In the genomic region with DNA sequence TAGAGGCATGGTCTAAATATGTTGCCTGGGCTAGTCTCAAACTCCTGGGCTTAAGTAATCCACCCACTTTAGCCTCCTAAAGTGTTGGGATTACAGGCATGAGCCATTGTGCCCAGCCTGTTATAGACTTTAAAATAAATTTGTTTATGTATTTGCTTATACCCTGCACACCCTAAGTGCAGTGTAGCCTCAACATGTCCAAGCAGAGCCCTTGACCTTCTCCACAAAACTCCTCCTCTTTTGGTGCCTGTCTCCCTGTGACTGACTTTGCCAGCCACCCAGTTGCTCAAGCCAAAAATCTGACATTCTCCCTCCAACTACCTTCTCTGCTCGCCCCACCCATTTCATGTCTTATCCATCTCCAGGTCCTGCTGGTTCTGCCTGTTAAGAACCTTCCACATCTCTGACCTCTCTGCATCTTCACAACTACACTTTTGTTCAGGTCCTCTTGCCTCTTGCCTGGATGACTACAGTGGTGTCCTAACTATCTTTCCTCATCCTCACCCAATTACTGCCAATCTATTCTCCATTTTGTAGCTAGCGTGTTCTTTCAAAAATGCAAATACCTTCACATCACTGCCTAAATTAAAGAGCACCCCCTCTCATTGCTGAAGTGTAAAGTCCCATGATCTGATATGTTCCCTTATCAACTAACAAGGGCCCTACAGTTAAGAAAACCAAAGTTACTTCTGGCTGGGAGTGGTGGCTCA, we compare ENCODE assay signal across 1 cellular context.
TF ChIP-seq lines count a peak whose summit lies in the region.

No MANE protein-coding gene starts in this region.

TF ChIP-seq in K562, 482 proteins besides CTCF, POLR2A, EP300 and RAD21 (continued from another document and continues in another):
- TF ChIP-seq, protein P1, sequence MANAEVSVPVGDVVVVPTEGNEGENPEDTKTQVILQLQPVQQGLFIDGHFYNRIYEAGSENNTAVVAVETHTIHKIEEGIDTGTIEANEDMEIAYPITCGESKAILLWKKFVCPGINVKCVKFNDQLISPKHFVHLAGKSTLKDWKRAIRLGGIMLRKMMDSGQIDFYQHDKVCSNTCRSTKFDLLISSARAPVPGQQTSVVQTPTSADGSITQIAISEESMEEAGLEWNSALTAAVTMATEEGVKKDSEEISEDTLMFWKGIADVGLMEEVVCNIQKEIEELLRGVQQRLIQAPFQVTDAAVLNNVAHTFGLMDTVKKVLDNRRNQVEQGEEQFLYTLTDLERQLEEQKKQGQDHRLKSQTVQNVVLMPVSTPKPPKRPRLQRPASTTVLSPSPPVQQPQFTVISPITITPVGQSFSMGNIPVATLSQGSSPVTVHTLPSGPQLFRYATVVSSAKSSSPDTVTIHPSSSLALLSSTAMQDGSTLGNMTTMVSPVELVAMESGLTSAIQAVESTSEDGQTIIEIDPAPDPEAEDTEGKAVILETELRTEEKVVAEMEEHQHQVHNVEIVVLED (CRISPR knock-in tag; IDR thresholded peaks at IDR 0.05): no peak
- peak; percentile 82 to 90 for TF ChIP-seq KDM1A (IDR thresholded peaks at IDR 0.05)
- no peak for TF ChIP-seq EHMT2 (IDR thresholded peaks at IDR 0.05)
- TF ChIP-seq SAP30 (IDR thresholded peaks at IDR 0.05; ENCODE audit: borderline replicate concordance, insufficient read depth, low read depth, low read length, poor library complexity, severe bottlenecking): no peak
- no peak for TF ChIP-seq XRCC3 (IDR thresholded peaks at IDR 0.05)
- TF ChIP-seq, protein P2, sequence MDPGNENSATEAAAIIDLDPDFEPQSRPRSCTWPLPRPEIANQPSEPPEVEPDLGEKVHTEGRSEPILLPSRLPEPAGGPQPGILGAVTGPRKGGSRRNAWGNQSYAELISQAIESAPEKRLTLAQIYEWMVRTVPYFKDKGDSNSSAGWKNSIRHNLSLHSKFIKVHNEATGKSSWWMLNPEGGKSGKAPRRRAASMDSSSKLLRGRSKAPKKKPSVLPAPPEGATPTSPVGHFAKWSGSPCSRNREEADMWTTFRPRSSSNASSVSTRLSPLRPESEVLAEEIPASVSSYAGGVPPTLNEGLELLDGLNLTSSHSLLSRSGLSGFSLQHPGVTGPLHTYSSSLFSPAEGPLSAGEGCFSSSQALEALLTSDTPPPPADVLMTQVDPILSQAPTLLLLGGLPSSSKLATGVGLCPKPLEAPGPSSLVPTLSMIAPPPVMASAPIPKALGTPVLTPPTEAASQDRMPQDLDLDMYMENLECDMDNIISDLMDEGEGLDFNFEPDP (CRISPR knock-in tag; IDR thresholded peaks at IDR 0.05): no peak
- no peak for TF ChIP-seq ZFX (CRISPR knock-in tag; IDR thresholded peaks at IDR 0.05)
- TF ChIP-seq, protein P3, sequence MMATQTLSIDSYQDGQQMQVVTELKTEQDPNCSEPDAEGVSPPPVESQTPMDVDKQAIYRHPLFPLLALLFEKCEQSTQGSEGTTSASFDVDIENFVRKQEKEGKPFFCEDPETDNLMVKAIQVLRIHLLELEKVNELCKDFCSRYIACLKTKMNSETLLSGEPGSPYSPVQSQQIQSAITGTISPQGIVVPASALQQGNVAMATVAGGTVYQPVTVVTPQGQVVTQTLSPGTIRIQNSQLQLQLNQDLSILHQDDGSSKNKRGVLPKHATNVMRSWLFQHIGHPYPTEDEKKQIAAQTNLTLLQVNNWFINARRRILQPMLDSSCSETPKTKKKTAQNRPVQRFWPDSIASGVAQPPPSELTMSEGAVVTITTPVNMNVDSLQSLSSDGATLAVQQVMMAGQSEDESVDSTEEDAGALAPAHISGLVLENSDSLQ (IDR thresholded peaks at IDR 0.05): peak; percentile 64; the same call in 1 of the 2 replicates
- TF ChIP-seq, protein P4, sequence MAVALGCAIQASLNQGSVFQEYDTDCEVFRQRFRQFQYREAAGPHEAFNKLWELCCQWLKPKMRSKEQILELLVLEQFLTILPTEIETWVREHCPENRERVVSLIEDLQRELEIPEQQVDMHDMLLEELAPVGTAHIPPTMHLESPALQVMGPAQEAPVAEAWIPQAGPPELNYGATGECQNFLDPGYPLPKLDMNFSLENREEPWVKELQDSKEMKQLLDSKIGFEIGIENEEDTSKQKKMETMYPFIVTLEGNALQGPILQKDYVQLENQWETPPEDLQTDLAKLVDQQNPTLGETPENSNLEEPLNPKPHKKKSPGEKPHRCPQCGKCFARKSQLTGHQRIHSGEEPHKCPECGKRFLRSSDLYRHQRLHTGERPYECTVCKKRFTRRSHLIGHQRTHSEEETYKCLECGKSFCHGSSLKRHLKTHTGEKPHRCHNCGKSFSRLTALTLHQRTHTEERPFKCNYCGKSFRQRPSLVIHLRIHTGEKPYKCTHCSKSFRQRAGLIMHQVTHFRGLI (CRISPR knock-in tag; IDR thresholded peaks at IDR 0.05): no peak
- no peak for TF ChIP-seq SLC30A9 (CRISPR knock-in tag; IDR thresholded peaks at IDR 0.05)
- no peak for TF ChIP-seq ZNF79 (CRISPR knock-in tag; IDR thresholded peaks at IDR 0.05; ENCODE audit: low read depth)
- TF ChIP-seq, protein P5, sequence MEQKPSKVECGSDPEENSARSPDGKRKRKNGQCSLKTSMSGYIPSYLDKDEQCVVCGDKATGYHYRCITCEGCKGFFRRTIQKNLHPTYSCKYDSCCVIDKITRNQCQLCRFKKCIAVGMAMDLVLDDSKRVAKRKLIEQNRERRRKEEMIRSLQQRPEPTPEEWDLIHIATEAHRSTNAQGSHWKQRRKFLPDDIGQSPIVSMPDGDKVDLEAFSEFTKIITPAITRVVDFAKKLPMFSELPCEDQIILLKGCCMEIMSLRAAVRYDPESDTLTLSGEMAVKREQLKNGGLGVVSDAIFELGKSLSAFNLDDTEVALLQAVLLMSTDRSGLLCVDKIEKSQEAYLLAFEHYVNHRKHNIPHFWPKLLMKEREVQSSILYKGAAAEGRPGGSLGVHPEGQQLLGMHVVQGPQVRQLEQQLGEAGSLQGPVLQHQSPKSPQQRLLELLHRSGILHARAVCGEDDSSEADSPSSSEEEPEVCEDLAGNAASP (IDR thresholded peaks at IDR 0.05): no peak
- TF ChIP-seq RNF2 (IDR thresholded peaks at IDR 0.05): no peak
- peak in 1 of 2 experiments; percentile 43; a peak in 1 of 4 replicates for TF ChIP-seq HDAC1 (IDR thresholded peaks at IDR 0.05)
- no peak for TF ChIP-seq ZNF224 (CRISPR knock-in tag; IDR thresholded peaks at IDR 0.05)
- TF ChIP-seq SUPT5H (IDR thresholded peaks at IDR 0.05): no peak
- no peak for TF ChIP-seq COPS2 (conservative IDR thresholded peaks at IDR 0.05)
- TF ChIP-seq, protein P6, sequence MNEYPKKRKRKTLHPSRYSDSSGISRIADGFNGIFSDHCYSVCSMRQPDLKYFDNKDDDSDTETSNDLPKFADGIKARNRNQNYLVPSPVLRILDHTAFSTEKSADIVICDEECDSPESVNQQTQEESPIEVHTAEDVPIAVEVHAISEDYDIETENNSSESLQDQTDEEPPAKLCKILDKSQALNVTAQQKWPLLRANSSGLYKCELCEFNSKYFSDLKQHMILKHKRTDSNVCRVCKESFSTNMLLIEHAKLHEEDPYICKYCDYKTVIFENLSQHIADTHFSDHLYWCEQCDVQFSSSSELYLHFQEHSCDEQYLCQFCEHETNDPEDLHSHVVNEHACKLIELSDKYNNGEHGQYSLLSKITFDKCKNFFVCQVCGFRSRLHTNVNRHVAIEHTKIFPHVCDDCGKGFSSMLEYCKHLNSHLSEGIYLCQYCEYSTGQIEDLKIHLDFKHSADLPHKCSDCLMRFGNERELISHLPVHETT (CRISPR knock-in tag; conservative IDR thresholded peaks at IDR 0.05 in 1 of 2, IDR thresholded peaks at IDR 0.05 in 1 of 2): no peak
- TF ChIP-seq RBBP5 (IDR thresholded peaks at IDR 0.05; ENCODE audit: borderline replicate concordance, insufficient read depth, low read length, poor library complexity, severe bottlenecking): no peak
- no peak for TF ChIP-seq HNRNPH1 (optimal IDR thresholded peaks at IDR 0.05; ENCODE audit: low read depth, low read length)
- no peak for TF ChIP-seq SIN3A (IDR thresholded peaks at IDR 0.05; ENCODE audit: borderline replicate concordance in 2 of 2, control insufficient read depth in 1 of 2, low read depth in 2 of 2, low read length in 2 of 2)
- TF ChIP-seq, protein P7, sequence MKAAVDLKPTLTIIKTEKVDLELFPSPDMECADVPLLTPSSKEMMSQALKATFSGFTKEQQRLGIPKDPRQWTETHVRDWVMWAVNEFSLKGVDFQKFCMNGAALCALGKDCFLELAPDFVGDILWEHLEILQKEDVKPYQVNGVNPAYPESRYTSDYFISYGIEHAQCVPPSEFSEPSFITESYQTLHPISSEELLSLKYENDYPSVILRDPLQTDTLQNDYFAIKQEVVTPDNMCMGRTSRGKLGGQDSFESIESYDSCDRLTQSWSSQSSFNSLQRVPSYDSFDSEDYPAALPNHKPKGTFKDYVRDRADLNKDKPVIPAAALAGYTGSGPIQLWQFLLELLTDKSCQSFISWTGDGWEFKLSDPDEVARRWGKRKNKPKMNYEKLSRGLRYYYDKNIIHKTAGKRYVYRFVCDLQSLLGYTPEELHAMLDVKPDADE (conservative IDR thresholded peaks at IDR 0.05; ENCODE audit: control insufficient read depth, low read depth, low read length): no peak
- TF ChIP-seq SP1 (CRISPR knock-in tag; IDR thresholded peaks at IDR 0.05): peak; percentile 47; the same call in 1 of the 2 replicates
- TF ChIP-seq, protein P8, sequence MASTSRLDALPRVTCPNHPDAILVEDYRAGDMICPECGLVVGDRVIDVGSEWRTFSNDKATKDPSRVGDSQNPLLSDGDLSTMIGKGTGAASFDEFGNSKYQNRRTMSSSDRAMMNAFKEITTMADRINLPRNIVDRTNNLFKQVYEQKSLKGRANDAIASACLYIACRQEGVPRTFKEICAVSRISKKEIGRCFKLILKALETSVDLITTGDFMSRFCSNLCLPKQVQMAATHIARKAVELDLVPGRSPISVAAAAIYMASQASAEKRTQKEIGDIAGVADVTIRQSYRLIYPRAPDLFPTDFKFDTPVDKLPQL (IDR thresholded peaks at IDR 0.05; ENCODE audit: extremely low read depth, insufficient read length): no peak
- peak; percentile 58 for TF ChIP-seq LEF1 (IDR thresholded peaks at IDR 0.05)
- TF ChIP-seq IRF2 (CRISPR knock-in tag; IDR thresholded peaks at IDR 0.05): no peak
- no peak for TF ChIP-seq SMARCB1 (IDR thresholded peaks at IDR 0.05; ENCODE audit: insufficient read length, low read depth)
- no peak for TF ChIP-seq TGIF2 (CRISPR knock-in tag; IDR thresholded peaks at IDR 0.05)
- TF ChIP-seq, protein P9, sequence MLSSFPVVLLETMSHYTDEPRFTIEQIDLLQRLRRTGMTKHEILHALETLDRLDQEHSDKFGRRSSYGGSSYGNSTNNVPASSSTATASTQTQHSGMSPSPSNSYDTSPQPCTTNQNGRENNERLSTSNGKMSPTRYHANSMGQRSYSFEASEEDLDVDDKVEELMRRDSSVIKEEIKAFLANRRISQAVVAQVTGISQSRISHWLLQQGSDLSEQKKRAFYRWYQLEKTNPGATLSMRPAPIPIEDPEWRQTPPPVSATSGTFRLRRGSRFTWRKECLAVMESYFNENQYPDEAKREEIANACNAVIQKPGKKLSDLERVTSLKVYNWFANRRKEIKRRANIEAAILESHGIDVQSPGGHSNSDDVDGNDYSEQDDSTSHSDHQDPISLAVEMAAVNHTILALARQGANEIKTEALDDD (IDR thresholded peaks at IDR 0.05): peak; percentile 67; the same call in 1 of the 2 replicates
- TF ChIP-seq, protein P10, sequence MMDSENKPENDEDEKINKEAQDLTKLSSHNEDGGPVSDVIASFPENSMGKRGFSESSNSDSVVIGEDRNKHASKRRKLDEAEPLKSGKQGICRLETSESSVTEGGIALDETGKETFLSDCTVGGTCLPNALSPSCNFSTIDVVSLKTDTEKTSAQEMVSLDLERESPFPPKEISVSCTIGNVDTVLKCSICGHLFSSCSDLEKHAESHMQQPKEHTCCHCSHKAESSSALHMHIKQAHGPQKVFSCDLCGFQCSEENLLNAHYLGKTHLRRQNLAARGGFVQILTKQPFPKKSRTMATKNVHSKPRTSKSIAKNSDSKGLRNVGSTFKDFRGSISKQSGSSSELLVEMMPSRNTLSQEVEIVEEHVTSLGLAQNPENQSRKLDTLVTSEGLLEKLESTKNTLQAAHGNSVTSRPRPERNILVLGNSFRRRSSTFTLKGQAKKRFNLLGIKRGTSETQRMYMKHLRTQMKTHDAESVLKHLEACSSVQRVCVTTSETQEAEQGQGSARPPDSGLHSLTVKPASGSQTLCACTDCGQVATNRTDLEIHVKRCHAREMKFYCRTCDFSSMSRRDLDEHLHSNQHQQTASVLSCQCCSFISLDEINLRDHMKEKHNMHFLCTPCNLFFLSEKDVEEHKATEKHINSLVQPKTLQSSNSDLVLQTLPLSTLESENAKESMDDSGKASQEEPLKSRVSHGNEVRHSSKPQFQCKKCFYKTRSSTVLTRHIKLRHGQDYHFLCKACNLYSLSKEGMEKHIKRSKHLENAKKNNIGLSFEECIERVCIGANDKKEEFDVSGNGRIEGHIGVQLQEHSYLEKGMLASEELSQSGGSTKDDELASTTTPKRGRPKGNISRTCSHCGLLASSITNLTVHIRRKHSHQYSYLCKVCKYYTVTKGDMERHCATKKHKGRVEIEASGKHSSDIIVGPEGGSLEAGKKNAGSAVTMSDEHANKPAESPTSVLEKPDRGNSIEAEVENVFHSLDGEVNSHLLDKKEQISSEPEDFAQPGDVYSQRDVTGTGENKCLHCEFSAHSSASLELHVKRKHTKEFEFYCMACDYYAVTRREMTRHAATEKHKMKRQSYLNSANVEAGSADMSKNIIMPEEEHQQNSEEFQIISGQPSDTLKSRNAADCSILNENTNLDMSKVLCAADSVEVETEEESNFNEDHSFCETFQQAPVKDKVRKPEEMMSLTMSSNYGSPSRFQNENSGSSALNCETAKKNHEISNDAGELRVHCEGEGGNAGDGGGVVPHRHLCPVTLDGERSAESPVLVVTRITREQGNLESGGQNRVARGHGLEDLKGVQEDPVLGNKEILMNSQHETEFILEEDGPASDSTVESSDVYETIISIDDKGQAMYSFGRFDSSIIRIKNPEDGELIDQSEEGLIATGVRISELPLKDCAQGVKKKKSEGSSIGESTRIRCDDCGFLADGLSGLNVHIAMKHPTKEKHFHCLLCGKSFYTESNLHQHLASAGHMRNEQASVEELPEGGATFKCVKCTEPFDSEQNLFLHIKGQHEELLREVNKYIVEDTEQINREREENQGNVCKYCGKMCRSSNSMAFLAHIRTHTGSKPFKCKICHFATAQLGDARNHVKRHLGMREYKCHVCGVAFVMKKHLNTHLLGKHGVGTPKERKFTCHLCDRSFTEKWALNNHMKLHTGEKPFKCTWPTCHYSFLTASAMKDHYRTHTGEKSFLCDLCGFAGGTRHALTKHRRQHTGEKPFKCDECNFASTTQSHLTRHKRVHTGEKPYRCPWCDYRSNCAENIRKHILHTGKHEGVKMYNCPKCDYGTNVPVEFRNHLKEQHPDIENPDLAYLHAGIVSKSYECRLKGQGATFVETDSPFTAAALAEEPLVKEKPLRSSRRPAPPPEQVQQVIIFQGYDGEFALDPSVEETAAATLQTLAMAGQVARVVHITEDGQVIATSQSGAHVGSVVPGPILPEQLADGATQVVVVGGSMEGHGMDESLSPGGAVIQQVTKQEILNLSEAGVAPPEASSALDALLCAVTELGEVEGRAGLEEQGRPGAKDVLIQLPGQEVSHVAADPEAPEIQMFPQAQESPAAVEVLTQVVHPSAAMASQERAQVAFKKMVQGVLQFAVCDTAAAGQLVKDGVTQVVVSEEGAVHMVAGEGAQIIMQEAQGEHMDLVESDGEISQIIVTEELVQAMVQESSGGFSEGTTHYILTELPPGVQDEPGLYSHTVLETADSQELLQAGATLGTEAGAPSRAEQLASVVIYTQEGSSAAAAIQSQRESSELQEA (IDR thresholded peaks at IDR 0.05; ENCODE audit: low read depth): no peak
- no peak for TF ChIP-seq FOXK1 (CRISPR knock-in tag; IDR thresholded peaks at IDR 0.05; ENCODE audit: borderline replicate concordance)
- peak in 1 of 2 experiments; percentile 32; a peak in 1 of 4 replicates for TF ChIP-seq RCOR1 (IDR thresholded peaks at IDR 0.05; ENCODE audit: borderline replicate concordance in 1 of 2, low read depth in 2 of 2, low read length in 2 of 2)
